19 cellular contexts compared by ENCODE assay signal in the genomic region with DNA sequence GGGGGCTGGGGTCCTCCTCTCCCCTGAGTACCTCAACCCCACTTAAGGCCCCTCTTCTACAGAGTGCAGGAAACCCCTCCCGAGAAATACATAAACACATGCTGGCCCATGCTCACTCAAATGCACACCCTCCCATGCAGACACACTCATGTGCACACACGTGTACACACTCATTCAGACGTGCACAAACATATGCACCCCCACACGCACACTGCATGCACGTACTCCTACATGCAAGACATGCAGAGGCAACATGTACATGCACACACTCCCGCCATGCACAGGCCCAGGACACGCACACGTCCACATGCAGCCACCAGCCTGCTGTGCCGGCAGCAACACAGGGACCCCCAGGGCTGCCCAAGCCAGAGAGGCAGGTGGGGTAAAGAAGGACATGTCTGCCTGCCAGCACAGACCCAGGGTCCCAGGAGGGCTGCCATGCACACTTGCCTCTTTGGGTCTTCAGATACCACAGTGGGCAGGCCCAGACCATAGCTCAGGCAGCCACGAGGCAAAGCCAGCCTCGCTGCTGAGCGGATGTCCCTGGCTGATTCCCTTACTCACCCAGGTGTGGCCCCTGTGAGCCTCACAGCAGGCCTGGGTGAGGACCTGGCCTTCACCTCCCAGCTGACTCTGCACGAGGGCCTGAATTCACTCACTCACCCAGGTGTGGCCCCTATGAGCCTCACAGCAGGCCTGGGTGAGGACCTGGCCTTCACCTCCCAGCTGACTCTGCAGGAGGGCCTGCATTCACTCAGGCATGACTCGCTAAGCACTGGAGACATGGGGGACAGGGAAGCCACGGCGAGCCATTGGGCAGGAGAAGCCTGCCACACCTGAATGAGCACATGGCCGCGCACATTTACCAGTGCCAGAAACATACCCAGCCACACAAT. TPM values are rescaled to one million over a fixed set of nuclear protein-coding genes. Genes with fewer than 3 reads are reported as not detected.
DNase-seq lines count a peak whose midpoint lies in the region; ATAC-seq, FAIRE-seq and TF ChIP-seq lines count a peak whose summit lies in the region.
"Had no signal": no experiment of that assay in that cellular context is flagged by ENCODE, and none has a peak within 500 bp of the region (broad histone marks: within the 10 kb centered on the region; RNA-seq: fewer than 3 reads in every experiment).

No MANE protein-coding gene starts in this region.

- H3K27me3 ChIP-seq in left ventricle myocardium inferior (ENCODE audit: low read depth): peaks cover 84% of the 10 kb centered on the region
- peaks cover 17% of the 10 kb centered on the region for H3K27me3 ChIP-seq in lower lobe of right lung (ENCODE audit: low read depth)
- no peaks in the 10 kb centered on the region for H3K27me3 ChIP-seq in aorta (ENCODE audit: control insufficient read depth in 1 of 2, insufficient read depth in 2 of 2, low read length in 1 of 2)
- H3K27me3 ChIP-seq: SJSA1 had no signal

- H3K36me3 ChIP-seq in left ventricle myocardium inferior: no peaks in the 10 kb centered on the region
- H3K36me3 ChIP-seq in lower lobe of right lung: no peaks in the 10 kb centered on the region
- no peaks in the 10 kb centered on the region for H3K36me3 ChIP-seq in aorta (ENCODE audit: control insufficient read depth in 1 of 2, insufficient read depth in 2 of 2, low read length in 1 of 2)
- H3K36me3 ChIP-seq: SJSA1 had no signal

- intact Hi-C loops in left cardiac atrium (cut with DNase I): no loop called here
- intact Hi-C loops in left ventricle myocardium inferior (cut with micrococcal nuclease): no loop called here
- intact Hi-C loops in lower lobe of right lung (cut with DNase I): no loop called here
- intact Hi-C loops in aorta (cut with DNase I): no loop called here

- H3K36me3 Mint-ChIP-seq in chondrocyte (ENCODE audit: low read depth): peaks cover 3% of the 10 kb centered on the region
- H3K36me3 Mint-ChIP-seq: CD14-positive monocyte had no signal

- no peak for FAIRE-seq in RCC 7860 (lab: Jason Lieb, UNC)
- FAIRE-seq: A549, HTR-8/SVneo had no signal

- H3K4me3 Mint-ChIP-seq in chondrocyte (ENCODE audit: unreplicated experiment): no peak overlapping the region
- H3K4me3 Mint-ChIP-seq: CD14-positive monocyte had no signal

- DNase-seq in left cardiac atrium: peak; percentile 10
- no peak for DNase-seq in left ventricle myocardium inferior
- peak; percentile 85 for DNase-seq in chondrocyte (ENCODE audit: low spot score)
- peak; percentile 31 for DNase-seq in lower lobe of right lung
- peak; percentile 32 to 50 for DNase-seq in aorta
- no peak for DNase-seq in NCI-H1048 (lab: John Stamatoyannopoulos, UW)
- DNase-seq in RCC 7860 (ENCODE audit: low spot score): no peak
- DNase-seq: COR-L47, HCEC 1CT, KBM-7, NCI-H1105, NCI-H187 had no signal

- no peaks in the 10 kb centered on the region for H3K4me1 ChIP-seq in left ventricle myocardium inferior
- no peaks in the 10 kb centered on the region for H3K4me1 ChIP-seq in lower lobe of right lung
- no peaks in the 10 kb centered on the region for H3K4me1 ChIP-seq in aorta (ENCODE audit: control insufficient read depth in 1 of 2, insufficient read depth in 2 of 2, low read length in 2 of 2)
- H3K4me1 ChIP-seq: A549, SJSA1 had no signal

- H3K27ac ChIP-seq in left ventricle myocardium inferior (replicated peaks) (no peak overlapping the region), lower lobe of right lung (no peak overlapping the region), aorta (ENCODE audit: low read depth in 1 of 2, low read length in 2 of 2) (no peak overlapping the region)
- H3K27ac ChIP-seq: A549, SJSA1 had no signal

- no peak overlapping the region for H3K4me3 ChIP-seq in left ventricle myocardium inferior
- H3K4me3 ChIP-seq in lower lobe of right lung: no peak overlapping the region
- H3K4me3 ChIP-seq in aorta (ENCODE audit: low read length in 2 of 2): no peak overlapping the region
- H3K4me3 ChIP-seq: A549, SJSA1 had no signal

- peaks cover 13% of the 10 kb centered on the region for H3K27me3 Mint-ChIP-seq in chondrocyte (ENCODE audit: low read depth)

- TF ChIP-seq CTCF in left ventricle myocardium inferior (IDR thresholded peaks at IDR 0.05; ENCODE audit: borderline replicate concordance): no peak
- no peak for TF ChIP-seq CTCF in chondrocyte (IDR thresholded peaks at IDR 0.05)
- no peak for TF ChIP-seq CTCF in lower lobe of right lung (IDR thresholded peaks at IDR 0.05)

- H3K9me3 Mint-ChIP-seq in chondrocyte (ENCODE audit: low read depth): no peaks in the 10 kb centered on the region

- WGBS in aorta, 2 donors: 90 to 91% methylated on average over 18 of the region's 18 CpGs

- H3K27ac Mint-ChIP-seq in chondrocyte (ENCODE audit: unreplicated experiment): no peak overlapping the region
- H3K27ac Mint-ChIP-seq: CD14-positive monocyte had no signal

- no peak for ATAC-seq in left cardiac atrium
- no peak for ATAC-seq in lower lobe of right lung
- ATAC-seq in aorta (ENCODE audit: low FRiP score): peak; percentile 26
- no peak for ATAC-seq in HG03432 (IDR thresholded peaks at IDR 0.05; ENCODE audit: unreplicated experiment)
- ATAC-seq: A549 had no signal

- peaks cover 7% of the 10 kb centered on the region for H3K4me1 Mint-ChIP-seq in chondrocyte (ENCODE audit: low read depth)
- H3K4me1 Mint-ChIP-seq: CD14-positive monocyte had no signal

- H3K9me3 ChIP-seq in left ventricle myocardium inferior (replicated peaks) (no peaks in the 10 kb centered on the region), lower lobe of right lung (no peaks in the 10 kb centered on the region), aorta (ENCODE audit: control insufficient read depth, low read length) (no peaks in the 10 kb centered on the region)
- H3K9me3 ChIP-seq: A549 had no signal

RNA-seq across cellular contexts. Expression of gene ADAMTS2, which starts 7.8 kb away (rescaled TPM):
- 10 to 100 TPM; 15.0 to 22.7 TPM for total RNA-seq in left cardiac atrium
- 4.6 TPM for total RNA-seq in left ventricle myocardium inferior
- total RNA-seq in chondrocyte: 17.9 to 93.2 TPM (median 91.2 TPM) in 3 replicates
- 13.0 TPM for total RNA-seq in lower lobe of right lung
- total RNA-seq in aorta: 10 to 100 TPM; 24.5 to 49.8 TPM
- 10 to 100 TPM in 1 of 2 donors, 1 to 10 TPM in 1; 4.8 to 39.5 TPM for polyA plus RNA-seq in aorta
- total RNA-seq: MCF 10A, NCI-H460 had no signal
- polyA plus RNA-seq: A549 had no signal

Comparison
In these comparisons a context has a peak if more than half of its experiments do, and no peak if none do; other contexts are left out.
1. DNase-seq: peak in left cardiac atrium (single experiment), chondrocyte (single experiment), lower lobe of right lung (single experiment) and aorta (2 of 2); none in left ventricle myocardium inferior (single experiment), NCI-H1048 (single experiment) and RCC 7860 (single experiment).